In genomic region chr2:69642709-69643601, GRCh38 we compare ENCODE assay signal across 8 cellular contexts. TPM values are rescaled to one million over a fixed set of nuclear protein-coding genes. Genes with fewer than 3 reads are reported as not detected.
DNase-seq lines count a peak whose midpoint lies in the region; ATAC-seq and TF ChIP-seq lines count a peak whose summit lies in the region.

No MANE protein-coding gene starts in this region.

- TF ChIP-seq CTCF in AG04449 (IDR thresholded peaks at IDR 0.05; ENCODE audit: insufficient read depth, low read length, missing control alignments): no peak

- DNase-seq in AG04449 (ENCODE audit: low read depth, low spot score): peak; percentile 37
- DNase-seq in NCI-H446 (lab: John Stamatoyannopoulos, UW): peak; percentile 12 to 22
- peak; percentile 60 for DNase-seq in activated CD4-positive, alpha-beta T cell treated with anti-CD3 and anti-CD28 coated beads, Interleukin-2, amount 50 U/mL, for 1 hour
- DNase-seq in ecto neural progenitor cell (ENCODE audit: low spot score): peak; percentile 68
- peak; percentile 49 to 80 for DNase-seq in lung microvascular endothelial cell (ENCODE audit: low read depth in 2 of 2)
- DNase-seq in stimulated activated CD4-positive, alpha-beta T cell treated with anti-CD3 and anti-CD28 coated beads, TNF-alpha, amount 100 ng/mL, for 24 hours (ENCODE audit: low read depth in 3 of 3): peak; percentile 40 to 73 (median 41)
- no peak for DNase-seq in GM19240 (ENCODE audit: insufficient read length, low spot score)

- H3K4me3 ChIP-seq in AG04449 (ENCODE audit: low read depth, low read length): peak overlapping the region; percentile 83

- CTCF ChIA-PET in AG04449 (lab: Yijun Ruan, JAX): interaction anchor here (0.9 to 1.8 kb wide), 4 partner anchors 70 to 78 kb away, joined by 3 to 6 read pairs (median 3); no protein-coding TSS in a partner anchor

- POLR2A ChIA-PET in AG04449 (lab: Yijun Ruan, JAX): interaction anchor here (0.8 to 1.7 kb wide), 3 partner anchors 10 to 206 kb away, joined by 3 to 5 read pairs (median 3); partner anchors contain the start of gene NFU1

- ATAC-seq in GM19452 (IDR thresholded peaks at IDR 0.05; ENCODE audit: unreplicated experiment): peak; percentile 2

RNA-seq across cellular contexts. Expression of gene AAK1, which starts 0.6 kb away (rescaled TPM):
- 15.5 and 18.5 TPM in 2 replicates for total RNA-seq in lung microvascular endothelial cell
